In genomic region chr5:176899296-176899891, GRCh38 we compare ENCODE assay signal across 15 cellular contexts. TPM values are rescaled to one million over a fixed set of nuclear protein-coding genes. Genes with fewer than 3 reads are reported as not detected.
A peak's percentile ranks its signal among the peaks of the same experiment; 100 is the strongest.
DNase-seq lines count a peak whose midpoint lies in the region; ATAC-seq lines count a peak whose summit lies in the region.
"Had no signal": no experiment of that assay in that cellular context is flagged by ENCODE, and none has a peak within 500 bp of the region (broad histone marks: within the 10 kb centered on the region; RNA-seq: fewer than 3 reads in every experiment).

TSS of gene HK3 (minus strand) at chr5:176899346. CDS start at chr5:176896159, 3,187 bp downstream.

- H3K9me3 ChIP-seq in T-helper 17 cell (ENCODE audit: control insufficient read depth, low read length, poor library complexity, severe bottlenecking): no peaks in the 10 kb centered on the region
- H3K9me3 ChIP-seq: ascending aorta had no signal

- DNase-seq in activated CD4-positive, alpha-beta T cell treated with anti-CD3 and anti-CD28 coated beads, Interleukin-2, amount 10 ng/mL, durations not matched to agents 24 days and 14 days: no peak
- no peak for DNase-seq in activated CD4-positive, alpha-beta T cell treated with anti-CD3 and anti-CD28 coated beads, Interleukin-2, amount 50 U/mL, for 1 hour
- DNase-seq in T-helper 17 cell (no peak), left ventricle myocardium superior (no peak), NCI-H146 treated with DMSO at 0.1 percent for 48 hours (lab: John Stamatoyannopoulos, UW; ENCODE audit: unreplicated experiment) (no peak)
- no peak for DNase-seq in stimulated activated naive B cell treated with anti-CD40 and anti-IgM and Interleukin-4, amounts not matched to agents 10 μg/mL and 1 μg/mL and 100 μg/mL, for 72 hours
- DNase-seq: kidney, NCI-H2029 had no signal

- peak within 1 kb of the TSS; percentile 38 for H3K27ac Mint-ChIP-seq in activated CD4-positive, alpha-beta T cell treated with anti-CD3 and anti-CD28 coated beads, Interleukin-2, amount 10 ng/mL, durations not matched to agents 24 days and 14 days
- no peak within 1 kb of the TSS for H3K27ac Mint-ChIP-seq in T-helper 17 cell
- peak within 1 kb of the TSS; percentile 42 for H3K27ac Mint-ChIP-seq in stimulated activated naive B cell treated with anti-CD40 and anti-IgM and Interleukin-4, amounts not matched to agents 10 μg/mL and 1 μg/mL and 100 μg/mL, for 72 hours
- H3K27ac Mint-ChIP-seq: progenitor cell of endocrine pancreas had no signal

- intact Hi-C loops in activated CD4-positive, alpha-beta T cell treated with anti-CD3 and anti-CD28 coated beads, Interleukin-2, amount 10 ng/mL, durations not matched to agents 24 days and 14 days (cut with micrococcal nuclease): no loop called here
- intact Hi-C loops in left ventricle myocardium superior (cut with micrococcal nuclease): no loop called here

- H3K9me3 Mint-ChIP-seq in activated CD4-positive, alpha-beta T cell treated with anti-CD3 and anti-CD28 coated beads, Interleukin-2, amount 10 ng/mL, durations not matched to agents 24 days and 14 days: no peaks in the 10 kb centered on the region
- peaks cover 0 to 2% of the 10 kb centered on the region in 2 donors for H3K9me3 Mint-ChIP-seq in stimulated activated naive B cell treated with anti-CD40 and anti-IgM and Interleukin-4, amounts not matched to agents 10 μg/mL and 1 μg/mL and 100 μg/mL, for 72 hours

- ATAC-seq in T-helper 17 cell: peak; percentile 35
- ATAC-seq in left ventricle myocardium superior: peak; percentile 74
- ATAC-seq in stimulated activated naive B cell treated with anti-CD40 and anti-IgM and Interleukin-4, amounts not matched to agents 10 μg/mL and 1 μg/mL and 100 μg/mL, for 72 hours (replicated peaks): no peak
- ATAC-seq in GM18502 (IDR thresholded peaks at IDR 0.05; ENCODE audit: poor library complexity, unreplicated experiment): no peak
- ATAC-seq in HG03045 (IDR thresholded peaks at IDR 0.05; ENCODE audit: unreplicated experiment): no peak
- ATAC-seq: HCT116 had no signal

- H3K27me3 Mint-ChIP-seq in activated CD4-positive, alpha-beta T cell treated with anti-CD3 and anti-CD28 coated beads, Interleukin-2, amount 10 ng/mL, durations not matched to agents 24 days and 14 days: no peaks in the 10 kb centered on the region
- H3K27me3 Mint-ChIP-seq in T-helper 17 cell: no peaks in the 10 kb centered on the region
- H3K27me3 Mint-ChIP-seq in stimulated activated naive B cell treated with anti-CD40 and anti-IgM and Interleukin-4, amounts not matched to agents 10 μg/mL and 1 μg/mL and 100 μg/mL, for 72 hours: peaks cover 0 to 8% of the 10 kb centered on the region in 2 donors

- H3K36me3 Mint-ChIP-seq in activated CD4-positive, alpha-beta T cell treated with anti-CD3 and anti-CD28 coated beads, Interleukin-2, amount 10 ng/mL, durations not matched to agents 24 days and 14 days (ENCODE audit: low read depth): peaks cover 21% of the 10 kb centered on the region
- peaks cover 3% of the 10 kb centered on the region for H3K36me3 Mint-ChIP-seq in T-helper 17 cell (ENCODE audit: low read depth)
- peaks cover 28 to 30% of the 10 kb centered on the region in 2 donors for H3K36me3 Mint-ChIP-seq in stimulated activated naive B cell treated with anti-CD40 and anti-IgM and Interleukin-4, amounts not matched to agents 10 μg/mL and 1 μg/mL and 100 μg/mL, for 72 hours

- H3K4me3 Mint-ChIP-seq in activated CD4-positive, alpha-beta T cell treated with anti-CD3 and anti-CD28 coated beads, Interleukin-2, amount 10 ng/mL, durations not matched to agents 24 days and 14 days: no peak within 1 kb of the TSS
- peak within 1 kb of the TSS; percentile 64 for H3K4me3 Mint-ChIP-seq in T-helper 17 cell
- H3K4me3 Mint-ChIP-seq in stimulated activated naive B cell treated with anti-CD40 and anti-IgM and Interleukin-4, amounts not matched to agents 10 μg/mL and 1 μg/mL and 100 μg/mL, for 72 hours: no peak within 1 kb of the TSS

- peaks cover 29% of the 10 kb centered on the region for H3K4me1 Mint-ChIP-seq in activated CD4-positive, alpha-beta T cell treated with anti-CD3 and anti-CD28 coated beads, Interleukin-2, amount 10 ng/mL, durations not matched to agents 24 days and 14 days
- peaks cover 34% of the 10 kb centered on the region for H3K4me1 Mint-ChIP-seq in T-helper 17 cell
- H3K4me1 Mint-ChIP-seq in stimulated activated naive B cell treated with anti-CD40 and anti-IgM and Interleukin-4, amounts not matched to agents 10 μg/mL and 1 μg/mL and 100 μg/mL, for 72 hours: peaks cover 21 to 40% of the 10 kb centered on the region in 2 donors

RNA-seq across cellular contexts. Expression of gene HK3, which starts in this region (rescaled TPM):
- total RNA-seq in activated CD4-positive, alpha-beta T cell treated with anti-CD3 and anti-CD28 coated beads, Interleukin-2, amount 10 ng/mL, durations not matched to agents 24 days and 14 days: 0.21 and 0.85 TPM in 2 replicates
- total RNA-seq in T-helper 17 cell (1 to 10 TPM; 1.2 to 4.6 TPM), left ventricle myocardium superior (3.7 TPM)
- total RNA-seq: A172, epithelial cell of proximal tubule, progenitor cell of endocrine pancreas had no signal

Comparison
In these comparisons a context has a peak if more than half of its experiments do, and no peak if none do; other contexts are left out.
1. ATAC-seq: peak in T-helper 17 cell (single experiment) and left ventricle myocardium superior (single experiment); none in stimulated activated naive B cell treated with anti-CD40 and anti-IgM and Interleukin-4, amounts not matched to agents 10 μg/mL and 1 μg/mL and 100 μg/mL, for 72 hours (0 of 2), GM18502 (single experiment) and HG03045 (single experiment).